Comparison of ENCODE assay signal across 10 cellular contexts in genomic region chr12:113961921-113962710, GRCh38. TPM values are rescaled to one million over a fixed set of nuclear protein-coding genes. Genes with fewer than 3 reads are reported as not detected.
DNase-seq lines count a peak whose midpoint lies in the region; ATAC-seq and TF ChIP-seq lines count a peak whose summit lies in the region.
"Had no signal": no experiment of that assay in that cellular context is flagged by ENCODE, and none has a peak within 500 bp of the region (broad histone marks: within the 10 kb centered on the region; RNA-seq: fewer than 3 reads in every experiment).

No MANE protein-coding gene starts in this region.

- H3K36me3 Mint-ChIP-seq in T-helper 17 cell (ENCODE audit: low read depth): peaks cover 17% of the 10 kb centered on the region

- WGBS in body of pancreas, 2 donors: 79 to 84% methylated on average over 16 of the region's 16 CpGs
- WGBS in transverse colon (ENCODE audit: low coverage in 1 of 2), 2 donors: 79 to 86% methylated on average over 14 to 16 of the region's 16 CpGs

- ATAC-seq in GM21381 (IDR thresholded peaks at IDR 0.05; ENCODE audit: unreplicated experiment): peak; percentile 30
- peak; percentile 12 for ATAC-seq in T-helper 17 cell
- no peak for ATAC-seq in body of pancreas

- peaks cover 34% of the 10 kb centered on the region for H3K4me1 ChIP-seq in body of pancreas
- H3K4me1 ChIP-seq in transverse colon: peaks cover 5 to 19% (median 11%) of the 10 kb centered on the region in 4 donors

- H3K27me3 ChIP-seq in body of pancreas: no peaks in the 10 kb centered on the region
- H3K27me3 ChIP-seq in transverse colon: no peaks in the 10 kb centered on the region

- TF ChIP-seq CTCF in body of pancreas (IDR thresholded peaks at IDR 0.05): no peak
- no peak for TF ChIP-seq CTCF in transverse colon (IDR thresholded peaks at IDR 0.05)

- intact Hi-C loops in body of pancreas (cut with DNase I): no loop called here
- intact Hi-C loops in transverse colon (cut with DNase I; ENCODE audit: low total_unique reads): no loop called here

- H3K36me3 ChIP-seq in body of pancreas (replicated peaks in 1 of 2; ENCODE audit: insufficient read depth in 1 of 2, low read depth in 2 of 2) (peaks cover 8 to 33% of the 10 kb centered on the region in 2 donors), transverse colon (peaks cover 0 to 39% (median 10%) of the 10 kb centered on the region in 4 donors)

- H3K27ac ChIP-seq in body of pancreas: no peak overlapping the region
- H3K27ac ChIP-seq in transverse colon: no peak overlapping the region

- peak overlapping the region; percentile 76 for H3K27ac Mint-ChIP-seq in T-helper 17 cell

- no peak overlapping the region for H3K4me3 Mint-ChIP-seq in T-helper 17 cell

- H3K9me3 ChIP-seq in T-helper 17 cell (ENCODE audit: control insufficient read depth, low read length, poor library complexity, severe bottlenecking) (no peaks in the 10 kb centered on the region), body of pancreas (no peaks in the 10 kb centered on the region), transverse colon (no peaks in the 10 kb centered on the region)

- TF ChIP-seq EP300 in transverse colon (IDR thresholded peaks at IDR 0.05; ENCODE audit: low read depth): no peak

- DNase-seq in ACHN (peak; percentile 59), T-helper 17 cell (no peak), fibroblast of peridontal ligament (ENCODE audit: extremely low read depth) (peak; percentile 15), globus pallidus (ENCODE audit: low spot score) (no peak), body of pancreas (no peak), transverse colon (no peak), superior temporal gyrus (ENCODE audit: extremely low spot score) (no peak)
- DNase-seq: DND-41, substantia nigra had no signal

- H3K4me3 ChIP-seq in body of pancreas (no peak overlapping the region), transverse colon (no peak overlapping the region)

- in situ Hi-C loops in ACHN (cut with HindIII; ENCODE audit: low pct_ligation_motif_present, low pct_unique_long_range_greater_than_20kb, low sequenced_read_pairs) (no loop called here), transverse colon (cut with MboI; ENCODE audit: low pct_ligation_motif_present in 1 of 4, low pct_unique_long_range_greater_than_20kb in 1 of 4, low sequenced_read_pairs in 3 of 4) (loop anchor here in 1 of 4 donors (25.0 kb wide), 1 partner anchor 1950 kb away; no protein-coding TSS in a partner anchor)

- TF ChIP-seq POLR2A in body of pancreas (IDR thresholded peaks at IDR 0.05): no peak
- TF ChIP-seq POLR2A in transverse colon (IDR thresholded peaks at IDR 0.05): no peak

- H3K27me3 Mint-ChIP-seq in T-helper 17 cell: no peaks in the 10 kb centered on the region

- H3K4me1 Mint-ChIP-seq in T-helper 17 cell: peaks cover 37% of the 10 kb centered on the region

RNA-seq across cellular contexts. Expression of gene RBM19, which starts 4.0 kb away (rescaled TPM):
- total RNA-seq in T-helper 17 cell: 10 to 100 TPM; 52.9 to 63.0 TPM
- 10 to 100 TPM; 18.4 to 36.3 TPM for total RNA-seq in body of pancreas
- total RNA-seq in transverse colon: 10 to 100 TPM; 24.3 to 96.1 (median 28.7) TPM

Comparison
In these comparisons a context has a peak if more than half of its experiments do, and no peak if none do; other contexts are left out.
1. DNase-seq: peak in ACHN (single experiment) and fibroblast of peridontal ligament (single experiment); none in T-helper 17 cell (0 of 3), globus pallidus (single experiment), body of pancreas (0 of 4), transverse colon (single experiment) and superior temporal gyrus (single experiment).